17 cellular contexts compared by ENCODE assay signal in the genomic region with DNA sequence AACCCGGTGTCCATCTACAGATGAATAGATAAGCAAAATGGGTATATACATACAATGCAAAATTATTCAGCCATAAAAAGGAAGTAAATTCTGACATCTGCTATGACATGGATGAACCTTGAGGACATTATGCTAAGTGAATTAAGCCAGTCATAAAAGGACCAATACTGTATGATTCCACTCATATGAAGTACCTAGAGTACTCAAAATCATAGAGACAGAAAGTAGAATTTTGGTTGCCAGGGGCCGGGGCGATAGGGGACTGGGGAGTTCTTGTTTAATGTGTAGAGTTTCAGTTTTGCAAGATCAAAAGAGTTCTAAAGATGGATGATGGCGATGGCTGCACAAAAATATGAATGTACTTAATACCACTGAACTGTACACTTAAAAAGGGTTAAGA. TPM values are rescaled to one million over a fixed set of nuclear protein-coding genes. Genes with fewer than 3 reads are reported as not detected.
DNase-seq lines count a peak whose midpoint lies in the region; ATAC-seq, FAIRE-seq and TF ChIP-seq lines count a peak whose summit lies in the region.
"Had no signal": no experiment of that assay in that cellular context is flagged by ENCODE, and none has a peak within 500 bp of the region (broad histone marks: within the 10 kb centered on the region; RNA-seq: fewer than 3 reads in every experiment).

No MANE protein-coding gene starts in this region.

- no peak overlapping the region for H3K27ac Mint-ChIP-seq in activated CD8-positive, alpha-beta T cell treated with anti-CD3 and anti-CD28 coated beads for 36 hours
- no peak overlapping the region for H3K27ac Mint-ChIP-seq in activated CD8-positive, alpha-beta T cell treated with anti-CD3 and anti-CD28 coated beads, Interleukin-2, amount 10 ng/mL, durations not matched to agents 7 days and 5 days
- H3K27ac Mint-ChIP-seq: CD4-positive, alpha-beta memory T cell had no signal

- WGBS in mesenchymal stem cell = 100% methylated on average over 2 of the region's 4 CpGs

- peak; percentile 79 for ATAC-seq in activated CD8-positive, alpha-beta T cell treated with anti-CD3 and anti-CD28 coated beads for 36 hours
- no peak for ATAC-seq in activated CD8-positive, alpha-beta T cell treated with anti-CD3 and anti-CD28 coated beads, Interleukin-2, amount 10 ng/mL, durations not matched to agents 7 days and 5 days
- peak; percentile 55 for ATAC-seq in HG03520 (IDR thresholded peaks at IDR 0.05; ENCODE audit: unreplicated experiment)
- ATAC-seq in GM21619 (IDR thresholded peaks at IDR 0.05; ENCODE audit: unreplicated experiment) = no peak
- ATAC-seq: body of pancreas, left lung had no signal

- peak; percentile 46 for FAIRE-seq in GM18507 (lab: Jason Lieb, UNC)

- no peak overlapping the region for H2AFZ ChIP-seq in mesenchymal stem cell (ENCODE audit: low read depth, low read length)

- DNase-seq in activated CD8-positive, alpha-beta T cell treated with anti-CD3 and anti-CD28 coated beads for 36 hours = peak; percentile 56
- no peak for DNase-seq in activated CD8-positive, alpha-beta T cell treated with anti-CD3 and anti-CD28 coated beads, Interleukin-2, amount 10 ng/mL, durations not matched to agents 7 days and 5 days
- DNase-seq in GM18507 (ENCODE audit: extremely low spot score, insufficient read length, low read depth) (no peak), mesenchymal stem cell (no peak), NCI-H524 treated with DMSO at 0.1 percent for 48 hours (lab: John Stamatoyannopoulos, UW) (no peak), GM19238 (ENCODE audit: insufficient read length, low spot score) (no peak)
- DNase-seq: body of pancreas; CD4-positive, alpha-beta memory T cell; GOT3; Karpas-422; left lung; NCI-H1105; NCI-H2171; occipital lobe had no signal

- H4K91ac ChIP-seq in mesenchymal stem cell (ENCODE audit: low read length) = no peak overlapping the region

- no peak overlapping the region for H2BK12ac ChIP-seq in mesenchymal stem cell (ENCODE audit: low read length in 2 of 2)

- H3K14ac ChIP-seq in mesenchymal stem cell (ENCODE audit: low read length in 2 of 2) = no peak overlapping the region

- no peak overlapping the region for H2BK5ac ChIP-seq in mesenchymal stem cell (ENCODE audit: low read depth, low read length, poor library complexity, severe bottlenecking)

- H3K9me3 Mint-ChIP-seq in activated CD8-positive, alpha-beta T cell treated with anti-CD3 and anti-CD28 coated beads for 36 hours = no peaks in the 10 kb centered on the region
- no peaks in the 10 kb centered on the region for H3K9me3 Mint-ChIP-seq in activated CD8-positive, alpha-beta T cell treated with anti-CD3 and anti-CD28 coated beads, Interleukin-2, amount 10 ng/mL, durations not matched to agents 7 days and 5 days (ENCODE audit: insufficient read depth)

- H3K27me3 Mint-ChIP-seq in activated CD8-positive, alpha-beta T cell treated with anti-CD3 and anti-CD28 coated beads for 36 hours = peaks cover 29% of the 10 kb centered on the region
- peaks cover 18% of the 10 kb centered on the region for H3K27me3 Mint-ChIP-seq in activated CD8-positive, alpha-beta T cell treated with anti-CD3 and anti-CD28 coated beads, Interleukin-2, amount 10 ng/mL, durations not matched to agents 7 days and 5 days (ENCODE audit: low read depth)

- no peak for TF ChIP-seq CTCF in activated CD8-positive, alpha-beta T cell treated with anti-CD3 and anti-CD28 coated beads for 36 hours (IDR thresholded peaks at IDR 0.05)

- no peak overlapping the region for H3K18ac ChIP-seq in mesenchymal stem cell (ENCODE audit: low read depth in 1 of 2, low read length in 2 of 2)

- POLR2A ChIA-PET in activated CD8-positive, alpha-beta T cell treated with anti-CD3 and anti-CD28 coated beads for 36 hours (lab: Charles Lee) = no interaction called here
- POLR2A ChIA-PET in activated CD8-positive, alpha-beta T cell treated with anti-CD3 and anti-CD28 coated beads, Interleukin-2, amount 10 ng/mL, durations not matched to agents 7 days and 5 days (lab: Charles Lee) = interaction anchor here (0.7 to 1.0 kb wide), 2 partner anchors 10 to 1467 kb away, joined by 3 to 6 read pairs; a partner anchor contains a TSS

- peaks cover 4% of the 10 kb centered on the region for H3K4me1 Mint-ChIP-seq in activated CD8-positive, alpha-beta T cell treated with anti-CD3 and anti-CD28 coated beads for 36 hours (ENCODE audit: low read depth)
- no peaks in the 10 kb centered on the region for H3K4me1 Mint-ChIP-seq in activated CD8-positive, alpha-beta T cell treated with anti-CD3 and anti-CD28 coated beads, Interleukin-2, amount 10 ng/mL, durations not matched to agents 7 days and 5 days (ENCODE audit: low read depth)

- no peak overlapping the region for H3K4me3 Mint-ChIP-seq in activated CD8-positive, alpha-beta T cell treated with anti-CD3 and anti-CD28 coated beads for 36 hours
- no peak overlapping the region for H3K4me3 Mint-ChIP-seq in activated CD8-positive, alpha-beta T cell treated with anti-CD3 and anti-CD28 coated beads, Interleukin-2, amount 10 ng/mL, durations not matched to agents 7 days and 5 days
- H3K4me3 Mint-ChIP-seq: CD4-positive, alpha-beta memory T cell had no signal

- no peaks in the 10 kb centered on the region for H3K9me3 ChIP-seq in mesenchymal stem cell (ENCODE audit: control insufficient read depth, low read length)
- H3K9me3 ChIP-seq: body of pancreas, left lung, vagina had no signal

- H3K27me3 ChIP-seq in mesenchymal stem cell (ENCODE audit: control insufficient read depth in 1 of 2, insufficient read depth in 1 of 2, low read length in 2 of 2) = no peaks in the 10 kb centered on the region
- H3K27me3 ChIP-seq: body of pancreas, left lung, vagina had no signal

- H3K4ac ChIP-seq in mesenchymal stem cell (ENCODE audit: low read depth in 1 of 2, low read length in 2 of 2) = no peak overlapping the region

- intact Hi-C loops in activated CD8-positive, alpha-beta T cell treated with anti-CD3 and anti-CD28 coated beads for 36 hours (cut with micrococcal nuclease) = no loop called here

- CTCF ChIA-PET in activated CD8-positive, alpha-beta T cell treated with anti-CD3 and anti-CD28 coated beads for 36 hours (lab: Charles Lee) = interaction anchor here (1.0 kb wide), 1 partner anchor 88 kb away, joined by 3 read pairs; no protein-coding TSS in a partner anchor
- CTCF ChIA-PET in activated CD8-positive, alpha-beta T cell treated with anti-CD3 and anti-CD28 coated beads, Interleukin-2, amount 10 ng/mL, durations not matched to agents 7 days and 5 days (lab: Charles Lee) = interaction anchor here (1.3 to 1.4 kb wide), 4 partner anchors 10 to 87 kb away, joined by 3 to 5 read pairs (median 3); a partner anchor contains a TSS

- H2AK5ac ChIP-seq in mesenchymal stem cell (ENCODE audit: low read length, severe bottlenecking) = no peak overlapping the region

- no peak overlapping the region for H3K4me3 ChIP-seq in mesenchymal stem cell (ENCODE audit: insufficient read depth in 1 of 2, low read depth in 1 of 2, low read length in 2 of 2)
- H3K4me3 ChIP-seq: body of pancreas, left lung, vagina had no signal

- H2BK15ac ChIP-seq in mesenchymal stem cell (ENCODE audit: low read depth, poor library complexity, severe bottlenecking) = no peak overlapping the region

- H3K36me3 Mint-ChIP-seq in activated CD8-positive, alpha-beta T cell treated with anti-CD3 and anti-CD28 coated beads for 36 hours (ENCODE audit: low read depth) = no peaks in the 10 kb centered on the region
- no peaks in the 10 kb centered on the region for H3K36me3 Mint-ChIP-seq in activated CD8-positive, alpha-beta T cell treated with anti-CD3 and anti-CD28 coated beads, Interleukin-2, amount 10 ng/mL, durations not matched to agents 7 days and 5 days (ENCODE audit: low read depth)
- H3K36me3 Mint-ChIP-seq: CD4-positive, alpha-beta memory T cell had no signal

- peaks cover 1% of the 10 kb centered on the region for H3K4me1 ChIP-seq in mesenchymal stem cell (ENCODE audit: control insufficient read depth, insufficient read depth, low read depth, low read length)
- H3K4me1 ChIP-seq: body of pancreas, left lung, vagina had no signal

- no peak overlapping the region for H4K8ac ChIP-seq in mesenchymal stem cell (ENCODE audit: low read length)

- no peak overlapping the region for H3K4me2 ChIP-seq in mesenchymal stem cell (ENCODE audit: low read length, poor library complexity, severe bottlenecking)

- H3K27ac ChIP-seq in mesenchymal stem cell (ENCODE audit: low read length, poor library complexity, severe bottlenecking) = no peak overlapping the region
- H3K27ac ChIP-seq: body of pancreas, left lung had no signal

- H2BK120ac ChIP-seq in mesenchymal stem cell (ENCODE audit: low read depth, low read length) = no peak overlapping the region

- H3K23ac ChIP-seq in mesenchymal stem cell (ENCODE audit: low read length in 2 of 2) = no peak overlapping the region

- H3K36me3 ChIP-seq in mesenchymal stem cell (ENCODE audit: control insufficient read depth in 1 of 2, insufficient read depth in 2 of 2, low read depth in 1 of 2, low read length in 2 of 2) = no peaks in the 10 kb centered on the region
- H3K36me3 ChIP-seq: left lung, vagina had no signal

- H3K79me1 ChIP-seq in mesenchymal stem cell (replicated peaks; ENCODE audit: low read length, poor library complexity, severe bottlenecking) = no peaks in the 10 kb centered on the region

- peak overlapping the region; percentile 54 for H3K9ac ChIP-seq in mesenchymal stem cell (ENCODE audit: low read length)

RNA-seq across cellular contexts. Expression of a gene that starts 10.3 kb away (rescaled TPM):
- total RNA-seq in activated CD8-positive, alpha-beta T cell treated with anti-CD3 and anti-CD28 coated beads for 36 hours = 10 to 100 TPM; 78.3 to 80.5 TPM
- 10 to 100 TPM; 85.3 to 89.5 TPM for total RNA-seq in activated CD8-positive, alpha-beta T cell treated with anti-CD3 and anti-CD28 coated beads, Interleukin-2, amount 10 ng/mL, durations not matched to agents 7 days and 5 days
- polyA plus RNA-seq in mesenchymal stem cell (2013, experiment 1 of 2) = 264 TPM
- polyA plus RNA-seq in mesenchymal stem cell (2013, experiment 2 of 2) = 277 TPM

Comparison
In these comparisons a context has a peak if more than half of its experiments do, and no peak if none do; other contexts are left out.
1. ATAC-seq: peak in activated CD8-positive, alpha-beta T cell treated with anti-CD3 and anti-CD28 coated beads for 36 hours (single experiment) and HG03520 (single experiment); none in activated CD8-positive, alpha-beta T cell treated with anti-CD3 and anti-CD28 coated beads, Interleukin-2, amount 10 ng/mL, durations not matched to agents 7 days and 5 days (single experiment) and GM21619 (single experiment).